Comparison of ENCODE assay signal across 35 cellular contexts in the genomic region with DNA sequence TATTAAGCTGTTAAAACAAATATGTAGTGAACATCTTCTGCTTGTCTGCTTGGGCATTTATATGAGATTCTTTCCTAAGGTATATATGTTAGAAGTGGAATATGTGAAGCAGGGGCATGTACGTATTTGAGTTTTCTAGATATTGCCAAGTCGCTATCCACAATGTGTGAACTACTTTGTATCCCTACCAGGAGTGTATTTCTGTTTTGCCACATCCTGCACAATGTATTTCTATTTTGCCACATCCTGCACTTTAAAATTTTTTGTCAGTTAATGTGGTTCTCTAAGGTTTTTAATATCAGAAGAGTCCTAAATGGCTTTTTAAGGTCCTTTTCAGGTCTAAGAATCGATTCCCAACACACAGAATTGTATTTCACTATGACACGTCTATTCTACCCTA.
"Had no signal": no experiment of that assay in that cellular context is flagged by ENCODE, and none has a peak within 500 bp of the region (broad histone marks: within the 10 kb centered on the region; RNA-seq: fewer than 3 reads in every experiment).

No MANE protein-coding gene starts in this region.

- DNase-seq: Karpas-422, Kasumi-1, MG63, MM.1S, MV-4-11, NCI-H1048, NCI-H1092, NCI-H1092 treated with DMSO at 0.1 percent for 48 hours, NCI-H1105, NCI-H1105 treated with DMSO at 0.1 percent for 48 hours, NCI-H1417, NCI-H1417 treated with DMSO at 0.1 percent for 48 hours, NCI-H1436, NCI-H1436 treated with DMSO at 0.1 percent for 48 hours, NCI-H146, NCI-H1694, NCI-H1694 treated with DMSO at 0.1 percent for 48 hours, NCI-H187, NCI-H187 treated with DMSO at 0.1 percent for 48 hours, NCI-H1930, NCI-H2029, NCI-H2029 treated with DMSO at 0.1 percent for 48 hours, NCI-H2081, NCI-H2081 treated with DMSO at 0.1 percent for 48 hours, NCI-H2107, NCI-H2171, NCI-H2171 treated with DMSO at 0.1 percent for 48 hours, NCI-H2227 treated with DMSO at 0.1 percent for 48 hours, NCI-H226, NCI-H345, NCI-H446, NCI-H446 treated with DMSO at 0.1 percent for 48 hours, NCI-H510A, NCI-H510A treated with DMSO at 0.1 percent for 48 hours, NCI-H524 had no signal

- H3K27me3 ChIP-seq: MG63 had no signal

- H3K9me3 ChIP-seq: MG63 had no signal

- H3K4me3 ChIP-seq: MG63 had no signal

- H3K36me3 ChIP-seq: MG63 had no signal
